In the genomic region with DNA sequence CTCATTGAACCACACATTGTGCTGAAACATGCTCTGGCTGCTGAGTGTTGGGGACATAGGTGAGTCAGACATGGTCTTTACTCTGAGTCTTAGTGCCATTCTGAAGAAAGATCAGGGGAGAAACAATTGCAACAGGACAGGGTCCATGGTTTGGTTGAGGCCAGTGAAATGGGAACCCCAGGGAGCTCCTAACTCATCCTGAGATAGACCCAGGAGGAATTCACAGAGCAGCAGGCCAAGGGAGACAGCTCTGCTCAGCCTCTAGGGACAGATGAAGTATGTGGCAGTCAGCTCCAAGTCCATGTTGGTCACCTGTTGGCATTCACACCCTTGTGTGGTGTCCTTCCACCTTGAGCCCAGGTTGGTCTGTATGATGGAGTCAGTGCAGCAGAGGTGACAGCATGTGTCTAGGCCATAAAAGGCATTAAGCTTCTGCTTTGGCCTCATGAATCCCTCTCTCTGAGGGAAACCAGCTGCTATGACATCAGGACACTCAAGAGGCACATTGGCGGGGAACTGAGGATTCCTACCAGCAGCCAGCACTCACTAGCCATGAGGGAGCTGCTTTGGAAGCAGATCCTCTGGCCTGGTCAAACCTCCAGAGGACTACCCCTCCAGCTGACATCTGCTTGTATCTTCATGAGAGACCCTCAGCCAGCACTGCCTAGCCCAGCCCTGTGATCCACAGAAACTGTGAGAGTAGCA, we compare ENCODE assay signal across 19 cellular contexts. TPM values are rescaled to one million over a fixed set of nuclear protein-coding genes. Genes with fewer than 3 reads are reported as not detected.
"Had no signal": no experiment of that assay in that cellular context is flagged by ENCODE, and none has a peak within 500 bp of the region (broad histone marks: within the 10 kb centered on the region; RNA-seq: fewer than 3 reads in every experiment).

No MANE protein-coding gene starts in this region.

- H3K9me3 Mint-ChIP-seq: activated naive CD4-positive, alpha-beta T cell treated with anti-CD3 and anti-CD28 coated beads, Interleukin-2, amount 50 U/mL, for 24 hours; mesothelial cell of epicardium had no signal

- H3K27me3 Mint-ChIP-seq: activated naive CD4-positive, alpha-beta T cell treated with anti-CD3 and anti-CD28 coated beads, Interleukin-2, amount 50 U/mL, for 24 hours had no signal

- H3K36me3 Mint-ChIP-seq: mesothelial cell of epicardium; naive thymus-derived CD8-positive, alpha-beta T cell had no signal

- ATAC-seq: heart right ventricle; naive thymus-derived CD8-positive, alpha-beta T cell; psoas muscle had no signal

- DNase-seq: activated gamma-delta T cell; brain microvascular endothelial cell; central memory CD4-positive, alpha-beta T cell; heart right ventricle; left ventricle myocardium inferior; ovary; psoas muscle; stimulated activated CD4-positive, alpha-beta T cell treated with anti-CD3 and anti-CD28 coated beads, Interleukin-4, amount 100 ng/mL, for 24 hours; stimulated activated naive CD4-positive, alpha-beta T cell treated with Interleukin-2 at 50 U/mL for 16 hours; T-helper 1 cell; thyroid gland; WERI-Rb-1 had no signal

- H3K4me3 Mint-ChIP-seq: activated naive CD4-positive, alpha-beta T cell treated with anti-CD3 and anti-CD28 coated beads, Interleukin-2, amount 50 U/mL, for 24 hours; activated T-helper 1 cell treated with anti-CD3 and anti-CD28 coated beads, Interleukin-12 subunit alpha, Interleukin-12 subunit beta, Interleukin-2, Interleukin-4 antibody, amounts not matched to agents 30 ng/mL and 10 ng/mL and 1 ng/mL, durations not matched to agents 14 hours and 24 hours and 36 hours; mesothelial cell of epicardium had no signal

- H3K27ac Mint-ChIP-seq: activated naive CD4-positive, alpha-beta T cell treated with anti-CD3 and anti-CD28 coated beads, Interleukin-2, amount 50 U/mL, for 24 hours; activated T-helper 1 cell treated with anti-CD3 and anti-CD28 coated beads, Interleukin-12 subunit alpha, Interleukin-12 subunit beta, Interleukin-2, Interleukin-4 antibody, amounts not matched to agents 30 ng/mL and 10 ng/mL and 1 ng/mL, durations not matched to agents 14 hours and 24 hours and 36 hours; mesothelial cell of epicardium had no signal

RNA-seq across cellular contexts. Expression of a gene that starts 50.3 kb away (rescaled TPM):
- total RNA-seq: ascending aorta; heart right ventricle; left ventricle myocardium inferior; lung microvascular endothelial cell; naive thymus-derived CD8-positive, alpha-beta T cell; urinary bladder had no signal
